8 cellular contexts compared by ENCODE assay signal in genomic region chr9:69653261-69653660, GRCh38.
"Had no signal": no experiment of that assay in that cellular context is flagged by ENCODE, and none has a peak within 500 bp of the region (broad histone marks: within the 10 kb centered on the region; RNA-seq: fewer than 3 reads in every experiment).

No MANE protein-coding gene starts in this region.

- H3K36me3 Mint-ChIP-seq: IgD-negative memory B cell had no signal

- H3K4me3 Mint-ChIP-seq: GM23338, HFFc6, IgD-negative memory B cell had no signal

- H3K4me2 ChIP-seq: GM23338 had no signal

- H3K4me1 Mint-ChIP-seq: GM23338, IgD-negative memory B cell had no signal

- H2AFZ ChIP-seq: GM23338 had no signal

- H3K36me3 ChIP-seq: HAP-1 had no signal

- FAIRE-seq: HTR-8/SVneo had no signal

- H3K9me3 ChIP-seq: HAP-1 had no signal

- H3K27ac Mint-ChIP-seq: GM23338, HFFc6, IgD-negative memory B cell had no signal

- DNase-seq: H7, HFFc6, KBM-7 had no signal

- H3K9me3 Mint-ChIP-seq: GM23338, HFFc6 had no signal

- ATAC-seq: GM23338, HCT116 had no signal

- H3K4me3 ChIP-seq: GM23338, HAP-1 had no signal
